Comparison of ENCODE assay signal across 22 cellular contexts in genomic region chr6:139480356-139480833, GRCh38.
"Had no signal": no experiment of that assay in that cellular context is flagged by ENCODE, and none has a peak within 500 bp of the region (broad histone marks: within the 10 kb centered on the region; RNA-seq: fewer than 3 reads in every experiment).

No MANE protein-coding gene starts in this region.

- H3K36me3 Mint-ChIP-seq: activated naive CD8-positive, alpha-beta T cell treated with anti-CD3 and anti-CD28 coated beads for 36 hours; naive B cell; stimulated activated naive B cell treated with anti-CD40 and anti-IgM and Interleukin-4, amounts not matched to agents 10 μg/mL and 1 μg/mL and 100 μg/mL, for 72 hours had no signal

- H3K27me3 Mint-ChIP-seq: activated naive CD8-positive, alpha-beta T cell treated with anti-CD3 and anti-CD28 coated beads for 36 hours; activated T-helper 17 cell treated with anti-CD3 and anti-CD28 coated beads, Interleukin-2, amount 50 U/mL, for 72 hours; effector memory CD8-positive, alpha-beta T cell; stimulated activated naive B cell treated with anti-CD40 and anti-IgM and Interleukin-4, amounts not matched to agents 10 μg/mL and 1 μg/mL and 100 μg/mL, for 72 hours had no signal

- H3K4me1 Mint-ChIP-seq: activated naive CD8-positive, alpha-beta T cell treated with anti-CD3 and anti-CD28 coated beads for 36 hours; naive B cell; stimulated activated naive B cell treated with anti-CD40 and anti-IgM and Interleukin-4, amounts not matched to agents 10 μg/mL and 1 μg/mL and 100 μg/mL, for 72 hours had no signal

- ATAC-seq: activated CD8-positive, alpha-beta T cell treated with anti-CD3 and anti-CD28 coated beads for 36 hours; activated T-helper 17 cell treated with anti-CD3 and anti-CD28 coated beads, Interleukin-2, amount 50 U/mL, for 72 hours; effector memory CD8-positive, alpha-beta T cell; left lung; stimulated activated naive B cell treated with anti-CD40 and anti-IgM and Interleukin-4, amounts not matched to agents 10 μg/mL and 1 μg/mL and 100 μg/mL, for 72 hours; upper lobe of right lung had no signal

- H3K4me3 ChIP-seq: cardiac muscle cell, left lung, spleen, thoracic aorta, upper lobe of right lung had no signal

- H3K9me3 ChIP-seq: left lung, neutrophil, spleen, thoracic aorta, upper lobe of right lung had no signal

- FAIRE-seq: kidney had no signal

- H3K4me1 ChIP-seq: left lung, upper lobe of right lung had no signal

- H3K27me3 ChIP-seq: cardiac muscle cell, left lung, neutrophil, spleen, upper lobe of right lung had no signal

- H3K36me3 ChIP-seq: cardiac muscle cell, left lung, neutrophil, spleen, thoracic aorta, upper lobe of right lung had no signal

- H3K4me3 Mint-ChIP-seq: activated CD4-positive, alpha-beta T cell treated with anti-CD3 and anti-CD28 coated beads, Interleukin-2, amount 10 ng/mL, durations not matched to agents 24 days and 14 days; activated CD8-positive, alpha-beta T cell treated with anti-CD3 and anti-CD28 coated beads for 36 hours; activated naive CD8-positive, alpha-beta T cell treated with anti-CD3 and anti-CD28 coated beads for 36 hours; activated T-helper 17 cell treated with anti-CD3 and anti-CD28 coated beads, Interleukin-2, amount 50 U/mL, for 72 hours; effector memory CD8-positive, alpha-beta T cell; naive B cell; stimulated activated naive B cell treated with anti-CD40 and anti-IgM and Interleukin-4, amounts not matched to agents 10 μg/mL and 1 μg/mL and 100 μg/mL, for 72 hours had no signal

- DNase-seq: activated CD4-positive, alpha-beta T cell treated with anti-CD3 and anti-CD28 coated beads, Interleukin-2, amount 10 ng/mL, durations not matched to agents 24 days and 14 days; activated CD8-positive, alpha-beta T cell treated with anti-CD3 and anti-CD28 coated beads for 36 hours; activated naive CD4-positive, alpha-beta T cell; activated naive CD8-positive, alpha-beta T cell treated with anti-CD3 and anti-CD28 coated beads for 36 hours; activated T-cell treated with anti-CD3 and anti-CD28 coated beads, Interleukin-2, amount 50 U/mL, for 1 hour; amniotic stem cell; effector memory CD8-positive, alpha-beta T cell; foreskin fibroblast; hippocampal formation; kidney; left lung; naive B cell; spleen; stimulated activated CD4-positive, alpha-beta T cell treated with anti-CD3 and anti-CD28 coated beads, Interleukin-4, amount 100 ng/mL, for 4 hours; stimulated activated naive B cell treated with anti-CD40 and anti-IgM and Interleukin-4, amounts not matched to agents 10 μg/mL and 1 μg/mL and 100 μg/mL, for 72 hours; T-helper 1 cell; T-helper 9 cell; upper lobe of right lung had no signal

- H3K27ac ChIP-seq: cardiac muscle cell, left lung, neutrophil, spleen, thoracic aorta, upper lobe of right lung had no signal

- H3K27ac Mint-ChIP-seq: activated CD4-positive, alpha-beta T cell treated with anti-CD3 and anti-CD28 coated beads, Interleukin-2, amount 10 ng/mL, durations not matched to agents 24 days and 14 days; activated CD8-positive, alpha-beta T cell treated with anti-CD3 and anti-CD28 coated beads for 36 hours; activated naive CD8-positive, alpha-beta T cell treated with anti-CD3 and anti-CD28 coated beads for 36 hours; activated T-helper 17 cell treated with anti-CD3 and anti-CD28 coated beads, Interleukin-2, amount 50 U/mL, for 72 hours; effector memory CD8-positive, alpha-beta T cell; stimulated activated naive B cell treated with anti-CD40 and anti-IgM and Interleukin-4, amounts not matched to agents 10 μg/mL and 1 μg/mL and 100 μg/mL, for 72 hours had no signal

- H3K9me3 Mint-ChIP-seq: activated CD4-positive, alpha-beta T cell treated with anti-CD3 and anti-CD28 coated beads, Interleukin-2, amount 10 ng/mL, durations not matched to agents 24 days and 14 days; activated CD8-positive, alpha-beta T cell treated with anti-CD3 and anti-CD28 coated beads for 36 hours; activated naive CD8-positive, alpha-beta T cell treated with anti-CD3 and anti-CD28 coated beads for 36 hours; activated T-helper 17 cell treated with anti-CD3 and anti-CD28 coated beads, Interleukin-2, amount 50 U/mL, for 72 hours; effector memory CD8-positive, alpha-beta T cell; naive B cell; stimulated activated naive B cell treated with anti-CD40 and anti-IgM and Interleukin-4, amounts not matched to agents 10 μg/mL and 1 μg/mL and 100 μg/mL, for 72 hours had no signal
